ENCODE assay signal across 9 cellular contexts in the genomic region with DNA sequence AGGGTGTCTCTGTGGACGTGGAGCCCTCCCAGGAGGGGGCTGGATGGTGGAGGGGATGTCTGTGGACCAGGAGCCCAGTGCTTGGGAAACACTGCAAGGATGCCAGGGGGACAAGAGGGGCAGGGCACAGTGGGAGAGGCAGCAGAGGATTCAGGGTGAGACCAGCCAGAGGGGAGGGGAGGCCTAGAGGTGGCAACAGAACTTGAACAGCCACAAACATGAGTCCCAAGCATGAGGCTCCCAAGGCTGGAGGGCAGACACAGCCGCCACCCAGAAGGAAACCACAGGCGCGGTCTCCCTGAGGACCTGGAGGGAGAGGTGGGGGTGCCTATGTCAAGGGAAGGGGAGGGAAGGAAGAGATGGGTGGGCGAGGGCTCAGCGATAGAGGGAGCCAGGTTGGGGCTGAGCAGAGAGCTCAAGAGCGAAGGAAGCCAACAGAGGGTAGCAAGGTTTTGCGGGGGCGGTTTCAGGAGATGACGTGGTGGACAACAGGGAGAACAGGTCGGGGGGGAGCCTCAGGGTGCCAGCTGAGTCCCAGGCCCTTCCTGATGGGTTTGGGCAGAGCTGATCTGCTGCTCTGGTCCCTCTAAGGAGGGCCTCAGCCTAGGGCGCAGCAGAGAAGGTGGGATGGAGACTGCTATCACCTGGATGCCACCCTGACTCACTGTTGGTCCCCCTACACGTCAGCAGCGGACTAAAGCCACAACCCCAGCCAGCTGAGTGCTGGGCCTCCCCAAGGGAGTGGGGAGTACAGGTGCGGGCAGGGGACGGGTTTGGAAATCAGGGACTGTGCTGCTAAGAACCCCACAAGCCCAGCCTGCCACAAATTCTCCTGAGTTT. TPM values are rescaled to one million over a fixed set of nuclear protein-coding genes. Genes with fewer than 3 reads are reported as not detected.
A peak's percentile ranks its signal among the peaks of the same experiment; 100 is the strongest.
DNase-seq lines count a peak whose midpoint lies in the region; ATAC-seq, FAIRE-seq and TF ChIP-seq lines count a peak whose summit lies in the region.
"Had no signal": no experiment of that assay in that cellular context is flagged by ENCODE, and none has a peak within 500 bp of the region (broad histone marks: within the 10 kb centered on the region; RNA-seq: fewer than 3 reads in every experiment).

No MANE protein-coding gene starts in this region.

- ATAC-seq in HG03521 (IDR thresholded peaks at IDR 0.05; ENCODE audit: unreplicated experiment) (peak; percentile 31), HG03139 (IDR thresholded peaks at IDR 0.05; ENCODE audit: unreplicated experiment) (no peak), HG02973 (IDR thresholded peaks at IDR 0.05; ENCODE audit: unreplicated experiment) (no peak)
- ATAC-seq in activated naive CD4-positive, alpha-beta T cell treated with anti-CD3 and anti-CD28 coated beads, Interleukin-2, amount 50 U/mL, for 72 hours = peak in 1 of 2 donors; percentile 19

- H3K9me3 ChIP-seq in neural progenitor cell (ENCODE audit: low read depth) = no peaks in the 10 kb centered on the region

- H3F3A ChIP-seq in neural progenitor cell (ENCODE audit: low read depth) = peaks cover 28% of the 10 kb centered on the region

- no peaks in the 10 kb centered on the region for H3K9me3 Mint-ChIP-seq in activated naive CD4-positive, alpha-beta T cell treated with anti-CD3 and anti-CD28 coated beads, Interleukin-2, amount 50 U/mL, for 72 hours
- no peaks in the 10 kb centered on the region for H3K9me3 Mint-ChIP-seq in neural progenitor cell

- TF ChIP-seq CTCF in neural progenitor cell (IDR thresholded peaks at IDR 0.05) = no peak

- TF ChIP-seq POLR2A in GM12892 (IDR thresholded peaks at IDR 0.05; ENCODE audit: low read depth, low read length) = peak; percentile 67

- no peak overlapping the region for H3K9ac ChIP-seq in neural progenitor cell

- H3K36me3 Mint-ChIP-seq in activated naive CD4-positive, alpha-beta T cell treated with anti-CD3 and anti-CD28 coated beads, Interleukin-2, amount 50 U/mL, for 72 hours = peaks cover 14 to 36% of the 10 kb centered on the region in 2 donors
- H3K36me3 Mint-ChIP-seq in neural progenitor cell = peaks cover 32% of the 10 kb centered on the region

- DNase-seq in GM12892 (ENCODE audit: insufficient read length) (peak; percentile 37), neural progenitor cell (ENCODE audit: low spot score) (no peak), medulla oblongata (ENCODE audit: extremely low spot score) (no peak), activated gamma-delta T cell (lab: John Stamatoyannopoulos, UW) (no peak)
- no peak for DNase-seq in activated naive CD4-positive, alpha-beta T cell treated with anti-CD3 and anti-CD28 coated beads, Interleukin-2, amount 50 U/mL, for 72 hours (ENCODE audit: low spot score in 2 of 2)

- H3K4me1 ChIP-seq in neural progenitor cell = peaks cover 23% of the 10 kb centered on the region

- H3K27me3 Mint-ChIP-seq in neural progenitor cell (ENCODE audit: insufficient read depth, low read depth) = peaks cover 3% of the 10 kb centered on the region

- no peak overlapping the region for H3K27ac ChIP-seq in neural progenitor cell

- no peaks in the 10 kb centered on the region for H3K79me2 ChIP-seq in neural progenitor cell (ENCODE audit: low read depth)

- H2AFZ ChIP-seq in neural progenitor cell (replicated peaks) = no peak overlapping the region

- H3K4me3 ChIP-seq in neural progenitor cell = no peak overlapping the region

- H3K4me1 Mint-ChIP-seq in neural progenitor cell = peaks cover 18% of the 10 kb centered on the region

- H4K20me1 ChIP-seq in neural progenitor cell (ENCODE audit: low read depth) = peaks cover 6% of the 10 kb centered on the region

- peak overlapping the region; percentile 54 for H3K4me3 Mint-ChIP-seq in neural progenitor cell

- H3K4me2 ChIP-seq in neural progenitor cell = no peak overlapping the region

- H3K36me3 ChIP-seq in neural progenitor cell = no peaks in the 10 kb centered on the region

- peak overlapping the region; percentile 66 to 83 for H3K27ac Mint-ChIP-seq in activated naive CD4-positive, alpha-beta T cell treated with anti-CD3 and anti-CD28 coated beads, Interleukin-2, amount 50 U/mL, for 72 hours
- peak overlapping the region; percentile 66 for H3K27ac Mint-ChIP-seq in neural progenitor cell

- peak; percentile 73 for FAIRE-seq in GM12892 (lab: Jason Lieb, UNC)

- no peaks in the 10 kb centered on the region for H3K27me3 ChIP-seq in neural progenitor cell

RNA-seq across cellular contexts. Expression of gene PILRA, which starts 6.7 kb away (rescaled TPM):
- 3.9 TPM for polyA plus RNA-seq in GM12892 (2012; ENCODE audit: missing spikeins)
- 10 to 100 TPM in 1 of 2 donors, under 1 TPM in 1; 0.84 to 11.5 TPM for total RNA-seq in activated naive CD4-positive, alpha-beta T cell treated with anti-CD3 and anti-CD28 coated beads, Interleukin-2, amount 50 U/mL, for 72 hours
- 0.68 and 6.7 TPM in 2 replicates for total RNA-seq in neural progenitor cell (ENCODE audit: low replicate concordance)

RNA-seq across cellular contexts. Expression of gene PILRB, which starts 8.7 kb away (rescaled TPM):
- 20.5 TPM for polyA plus RNA-seq in GM12892 (2012; ENCODE audit: missing spikeins)
- 100 to 1,000 TPM in 1 of 2 donors, 10 to 100 TPM in 1; 41.0 to 103 TPM for total RNA-seq in activated naive CD4-positive, alpha-beta T cell treated with anti-CD3 and anti-CD28 coated beads, Interleukin-2, amount 50 U/mL, for 72 hours
- 19.3 and 43.6 TPM in 2 replicates for total RNA-seq in neural progenitor cell (ENCODE audit: low replicate concordance)

RNA-seq across cellular contexts. Expression of gene SPDYE3, which starts 59.1 kb away (rescaled TPM):
- 6.0 TPM for polyA plus RNA-seq in GM12892 (2012; ENCODE audit: missing spikeins)
- not detected for total RNA-seq in activated naive CD4-positive, alpha-beta T cell treated with anti-CD3 and anti-CD28 coated beads, Interleukin-2, amount 50 U/mL, for 72 hours
- total RNA-seq in neural progenitor cell (ENCODE audit: low replicate concordance) = not detected in 2 replicates
- total RNA-seq: right cardiac atrium had no signal
